ENCODE assay signal across 6 cellular contexts in the genomic region with DNA sequence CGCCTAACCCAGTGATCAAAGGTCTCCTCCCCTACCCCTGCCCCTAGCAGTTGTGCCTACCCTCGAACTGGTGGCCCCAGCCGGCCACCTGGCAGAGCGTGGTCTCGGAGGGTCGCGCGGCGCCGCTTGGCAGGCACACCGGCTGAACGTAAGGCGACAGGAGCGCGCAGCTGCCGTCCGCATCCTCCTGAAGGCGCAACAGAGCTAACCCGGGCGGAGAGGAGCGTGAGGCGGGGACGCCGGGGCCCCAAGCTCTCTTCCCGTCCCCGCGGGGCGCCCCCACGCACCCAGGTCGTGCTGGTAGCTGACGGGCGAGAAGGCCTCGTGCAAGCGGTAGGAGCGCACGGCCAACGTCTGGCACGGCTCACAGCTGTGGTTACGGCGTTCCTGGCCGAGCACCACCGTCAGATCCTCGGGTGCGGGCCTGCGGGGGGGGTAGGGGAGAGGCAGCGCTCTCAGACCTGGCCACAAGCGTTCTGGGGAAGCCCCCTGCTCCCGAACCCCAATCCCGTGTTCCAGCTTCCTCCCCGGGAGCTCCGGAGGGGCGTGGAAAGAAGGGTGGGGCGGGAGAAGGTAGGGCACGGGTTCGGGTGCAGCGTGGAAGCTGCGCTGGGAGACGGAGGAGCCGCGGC. TPM values are rescaled to one million over a fixed set of nuclear protein-coding genes. Genes with fewer than 3 reads are reported as not detected.
A peak's percentile ranks its signal among the peaks of the same experiment; 100 is the strongest.
DNase-seq lines count a peak whose midpoint lies in the region; ATAC-seq, FAIRE-seq and TF ChIP-seq lines count a peak whose summit lies in the region.

No MANE protein-coding gene starts in this region.

- POLR2A ChIA-PET in GM12878 (lab: Charles Lee), result interaction anchor here (0.5 to 11.0 kb wide), 26 partner anchors 9 to 879 kb away, joined by 3 to 174 read pairs (median 4); a partner anchor contains a TSS

- H3K9me3 Mint-ChIP-seq in neural crest cell, result no peaks in the 10 kb centered on the region

- H3K27ac Mint-ChIP-seq in neural crest cell (ENCODE audit: unreplicated experiment), result no peak overlapping the region

- peak; percentile 3 for ATAC-seq in GM19328 (IDR thresholded peaks at IDR 0.05; ENCODE audit: unreplicated experiment)
- ATAC-seq in GM12878, result peak; percentile 51

- RAD21 ChIA-PET in GM12878 (lab: Charles Lee; ENCODE audit: unreplicated experiment), result interaction anchor here (0.6 to 6.5 kb wide), 21 partner anchors 9 to 658 kb away, joined by 3 to 291 read pairs (median 8); a partner anchor contains a TSS

- no peaks in the 10 kb centered on the region for H3K79me2 ChIP-seq in ACC112 (ENCODE audit: control insufficient read depth, insufficient read depth, low read length, unreplicated experiment)
- no peaks in the 10 kb centered on the region for H3K79me2 ChIP-seq in GM12878 (ENCODE audit: control insufficient read depth, insufficient read depth, low read length)

- H3K4me1 ChIP-seq in ACC112 (ENCODE audit: control insufficient read depth, insufficient read depth, low read length, unreplicated experiment), result peaks cover 8% of the 10 kb centered on the region
- H3K4me1 ChIP-seq in GM12878 (ENCODE audit: control insufficient read depth, insufficient read depth, low read length), result peaks cover 28% of the 10 kb centered on the region

- TF ChIP-seq RAD21 in GM12878 (IDR thresholded peaks at IDR 0.05; ENCODE audit: insufficient read depth, low read depth, low read length), result 0 out of 2 replicates have a peak, but pooled peaks have one; percentile 7

- in situ Hi-C loops in GM12878 (cut with MboI), result no loop called here

- no peaks in the 10 kb centered on the region for H3K9me3 ChIP-seq in GM12878 (replicated peaks; ENCODE audit: control insufficient read depth, insufficient read depth, low read length)

- H3K36me3 Mint-ChIP-seq in neural crest cell (ENCODE audit: low read depth), result no peaks in the 10 kb centered on the region

- peak overlapping the region; percentile 49; the same call in 1 of the 2 replicates for H3K9ac ChIP-seq in GM12878 (ENCODE audit: control insufficient read depth, insufficient read depth, low read length)

- peaks cover 13% of the 10 kb centered on the region for H3K4me1 Mint-ChIP-seq in neural crest cell

- H3K4me3 ChIP-seq in ACC112 (ENCODE audit: low read depth, low read length) (peak overlapping the region; percentile 77), GM12878 (peak overlapping the region; percentile 79)

- intact Hi-C loops in GM12878 (cut with micrococcal nuclease; ENCODE audit: unreplicated experiment), result loop anchor here (1.0 kb wide), 2 partner anchors 24 to 85 kb away; no protein-coding TSS in a partner anchor

- peak overlapping the region; percentile 85 for H3K4me3 Mint-ChIP-seq in neural crest cell

- peak overlapping the region; percentile 87 for H3K4me2 ChIP-seq in GM12878 (ENCODE audit: control insufficient read depth, insufficient read depth)

- H3K36me3 ChIP-seq in ACC112 (ENCODE audit: insufficient read depth, low read length) (no peaks in the 10 kb centered on the region), GM12878 (ENCODE audit: control insufficient read depth in 2 of 2, insufficient read depth in 2 of 2, low read length in 1 of 2) (no peaks in the 10 kb centered on the region)

- H3K27ac ChIP-seq in ACC112 (ENCODE audit: low read depth, low read length), result no peak overlapping the region
- H3K27ac ChIP-seq in GM12878 (ENCODE audit: control insufficient read depth, insufficient read depth), result no peak overlapping the region

- CTCF ChIA-PET in GM12878 (lab: Yijun Ruan, JAX), result interaction anchor here (0.7 to 8.3 kb wide), 30 partner anchors 12 to 715 kb away, joined by 3 to 391 read pairs (median 8); a partner anchor contains a TSS

- TF ChIP-seq CTCF in GM12878 (IDR thresholded peaks at IDR 0.05 in 2 of 3, conservative IDR thresholded peaks at IDR 0.05 in 1 of 3; ENCODE audit: control insufficient read depth in 2 of 3, extremely low read depth in 1 of 3, insufficient read depth in 1 of 3, low read depth in 3 of 3, low read length in 3 of 3), result 0 out of 6 replicates have a peak, but pooled peaks of 1 of the 3 experiments have one; percentile 5
- no peak for TF ChIP-seq CTCF in neural crest cell (conservative IDR thresholded peaks at IDR 0.05)

- 1% methylated on average over 42 of the region's 60 CpGs for WGBS in GM12878 (ENCODE audit: insufficient coverage, insufficient replicate concordance, low lambda C conversion rate, missing lambda C conversion rate)

- no peaks in the 10 kb centered on the region for H4K20me1 ChIP-seq in GM12878 (ENCODE audit: control insufficient read depth, insufficient read depth)

- H2AFZ ChIP-seq in ACC112 (ENCODE audit: low read length, unreplicated experiment) (peak overlapping the region; percentile 41), GM12878 (ENCODE audit: control insufficient read depth, low read depth, low read length) (peak overlapping the region; percentile 88)

- FAIRE-seq in GM12878 (lab: Jason Lieb, UNC), result no peak

- no TSS peak for BruUV-seq in GM12878 (replicated peaks; lab: Mats Ljungman, UMichigan)

- H3K27me3 ChIP-seq in ACC112 (ENCODE audit: insufficient read depth, low read length) (peaks cover 40% of the 10 kb centered on the region), GM12878 (replicated peaks in 1 of 2; ENCODE audit: control insufficient read depth in 2 of 2, insufficient read depth in 2 of 2, low read length in 1 of 2) (no peaks in the 10 kb centered on the region; a peak in 1 of 4 replicates)

- DNase-seq in NCI-H128 (lab: John Stamatoyannopoulos, UW; ENCODE audit: unreplicated experiment) (peak; percentile 4), GM12878 (ENCODE audit: low read depth, low spot score) (no peak), neural crest cell (ENCODE audit: low read depth, low spot score) (peak; percentile 21), H4 (ENCODE audit: low spot score) (no peak)

- TF ChIP-seq EP300 in GM12878 (IDR thresholded peaks at IDR 0.05; ENCODE audit: borderline replicate concordance in 1 of 2, control insufficient read depth in 1 of 2, low read depth in 2 of 2, low read length in 2 of 2), result no peak

- no peak for TF ChIP-seq POLR2A in GM12878 (IDR thresholded peaks at IDR 0.05; ENCODE audit: low read depth, low read length)

- peaks cover 62% of the 10 kb centered on the region for H3K27me3 Mint-ChIP-seq in neural crest cell (ENCODE audit: low read depth)

- SMC1A ChIA-PET in GM12878 (lab: Charles Lee; ENCODE audit: uncharacterized antibody, unreplicated experiment), result interaction anchor here (0.6 to 7.4 kb wide), 23 partner anchors 9 to 107 kb away, joined by 3 to 105 read pairs (median 6); a partner anchor contains a TSS

RNA-seq across cellular contexts. Expression of a gene that starts 2.8 kb away (rescaled TPM):
- total RNA-seq in GM12878 (2013; cell fraction: nucleolus; rRNA removed), result 2.1 TPM in 1 of 2 replicates, not detected in the other
- total RNA-seq in GM12878 (2014; rRNA removed), result not detected in 2 replicates
- not detected in 2 replicates for total RNA-seq in GM12878 (2014; rRNA removed; fragmentation: Illumina TruSeq; extraction: Trizol)
- not detected in 2 replicates for total RNA-seq in GM12878 (2021)
- polyA plus RNA-seq in GM12878 (2011; ENCODE audit: low read depth), result not detected
- not detected in 2 replicates for polyA plus RNA-seq in GM12878 (2011; rRNA removed)
- polyA plus RNA-seq in GM12878 (2011; cell fraction: cytosol; rRNA removed), result not detected in 2 replicates
- not detected in 2 replicates for polyA plus RNA-seq in GM12878 (2011; cell fraction: nucleus; rRNA removed)
- not detected in 2 replicates for polyA plus RNA-seq in GM12878 (2012)
- not detected in 2 replicates for polyA plus RNA-seq in GM12878 (2014; fragmentation: Illumina TruSeq; extraction: Trizol)
- polyA plus RNA-seq in GM12878 (2014; fragmentation: Nextera tagmentation; extraction: Ambion mirVana), result not detected
- not detected in 2 replicates for polyA plus RNA-seq in GM12878 (2014; rRNA removed)
- not detected for polyA plus RNA-seq in GM12878 (2016; fragmentation: Nextera tagmentation; extraction: Ambion mirVana)
- not detected in 2 replicates for polyA minus RNA-seq in GM12878 (2011; rRNA and poly(A)+ RNA removed)
- not detected in 2 replicates for polyA minus RNA-seq in GM12878 (2011; cell fraction: cytosol; rRNA and poly(A)+ RNA removed)
- not detected in 2 replicates for polyA minus RNA-seq in GM12878 (2011; cell fraction: nucleus; rRNA and poly(A)+ RNA removed)
- not detected in 2 replicates for total RNA-seq in neural crest cell
- not detected in 2 replicates for total RNA-seq in H4 (2014; rRNA removed; shearing (Covaris generic))

RNA-seq across cellular contexts. Expression of a gene that starts 6.1 kb away (rescaled TPM):
- 4.6 and 6.3 TPM in 2 replicates for total RNA-seq in GM12878 (2013; cell fraction: nucleolus; rRNA removed)
- total RNA-seq in GM12878 (2014; rRNA removed) (6.9 and 7.1 TPM in 2 replicates), GM12878 (2014; rRNA removed; fragmentation: Illumina TruSeq; extraction: Trizol) (0.49 and 0.74 TPM in 2 replicates), GM12878 (2021) (5.8 and 7.1 TPM in 2 replicates), neural crest cell (2.3 and 2.7 TPM in 2 replicates)
- 2.0 TPM for polyA plus RNA-seq in GM12878 (2011; ENCODE audit: low read depth)
- polyA plus RNA-seq in GM12878 (2011; rRNA removed) (2.3 and 5.2 TPM in 2 replicates), GM12878 (2014; fragmentation: Illumina TruSeq; extraction: Trizol) (0.25 and 0.82 TPM in 2 replicates), GM12878 (2014; fragmentation: Nextera tagmentation; extraction: Ambion mirVana) (under 1 TPM; 0.50 to 0.82 TPM), GM12878 (2014; rRNA removed) (5.9 and 9.9 TPM in 2 replicates), GM12878 (2016; fragmentation: Nextera tagmentation; extraction: Ambion mirVana) (10 to 100 TPM in 1 of 2 experiments, 1 to 10 TPM in 1; 9.7 to 11.3 TPM)
- polyA plus RNA-seq in GM12878 (2011; cell fraction: cytosol; rRNA removed), result 6.7 and 11.9 TPM in 2 replicates
- 14.0 and 14.8 TPM in 2 replicates for polyA plus RNA-seq in GM12878 (2011; cell fraction: nucleus; rRNA removed)
- 3.0 and 4.4 TPM in 2 replicates for polyA plus RNA-seq in GM12878 (2012)
- polyA minus RNA-seq in GM12878 (2011; rRNA and poly(A)+ RNA removed), result 1.8 and 3.0 TPM in 2 replicates
- 2.9 and 7.5 TPM in 2 replicates for polyA minus RNA-seq in GM12878 (2011; cell fraction: cytosol; rRNA and poly(A)+ RNA removed)
- 2.9 and 3.5 TPM in 2 replicates for polyA minus RNA-seq in GM12878 (2011; cell fraction: nucleus; rRNA and poly(A)+ RNA removed)
- total RNA-seq in H4 (2014; rRNA removed; shearing (Covaris generic)), result 5.8 and 7.3 TPM in 2 replicates

RNA-seq across cellular contexts. Expression of a gene that starts 19.1 kb away (rescaled TPM):
- 1.7 and 2.1 TPM in 2 replicates for total RNA-seq in GM12878 (2013; cell fraction: nucleolus; rRNA removed)
- total RNA-seq in GM12878 (2014; rRNA removed) (0.05 and 0.11 TPM in 2 replicates), GM12878 (2014; rRNA removed; fragmentation: Illumina TruSeq; extraction: Trizol) (0.04 and 0.09 TPM in 2 replicates), GM12878 (2021) (0.05 and 0.10 TPM in 2 replicates), neural crest cell (0.16 TPM in 1 of 2 replicates, not detected in the other)
- polyA plus RNA-seq in GM12878 (2011; ENCODE audit: low read depth), result not detected
- polyA plus RNA-seq in GM12878 (2011; rRNA removed) (0.14 TPM in 2 replicates), GM12878 (2014; fragmentation: Illumina TruSeq; extraction: Trizol) (0.03 TPM in 1 of 2 replicates, not detected in the other), GM12878 (2014; fragmentation: Nextera tagmentation; extraction: Ambion mirVana) (not detected), GM12878 (2014; rRNA removed) (0.05 and 0.09 TPM in 2 replicates), GM12878 (2016; fragmentation: Nextera tagmentation; extraction: Ambion mirVana) (under 1 TPM; 0.07 to 0.09 TPM)
- polyA plus RNA-seq in GM12878 (2011; cell fraction: cytosol; rRNA removed), result 0.13 and 0.22 TPM in 2 replicates
- 0.85 and 0.91 TPM in 2 replicates for polyA plus RNA-seq in GM12878 (2011; cell fraction: nucleus; rRNA removed)
- 0.08 and 0.14 TPM in 2 replicates for polyA plus RNA-seq in GM12878 (2012)
- polyA minus RNA-seq in GM12878 (2011; rRNA and poly(A)+ RNA removed), result 0.37 and 0.77 TPM in 2 replicates
- polyA minus RNA-seq in GM12878 (2011; cell fraction: cytosol; rRNA and poly(A)+ RNA removed), result not detected in 2 replicates
- polyA minus RNA-seq in GM12878 (2011; cell fraction: nucleus; rRNA and poly(A)+ RNA removed), result 0.60 and 0.96 TPM in 2 replicates
- total RNA-seq in H4 (2014; rRNA removed; shearing (Covaris generic)), result not detected in 2 replicates

RNA-seq across cellular contexts. Expression of a gene that starts 23.2 kb away (rescaled TPM):
- 126 and 167 TPM in 2 replicates for total RNA-seq in GM12878 (2013; cell fraction: nucleolus; rRNA removed)
- total RNA-seq in GM12878 (2014; rRNA removed), result 82.3 and 90.7 TPM in 2 replicates
- 43.6 and 46.7 TPM in 2 replicates for total RNA-seq in GM12878 (2014; rRNA removed; fragmentation: Illumina TruSeq; extraction: Trizol)
- total RNA-seq in GM12878 (2021), result 118 and 124 TPM in 2 replicates
- 16.1 TPM for polyA plus RNA-seq in GM12878 (2011; ENCODE audit: low read depth)
- 28.1 and 38.1 TPM in 2 replicates for polyA plus RNA-seq in GM12878 (2011; rRNA removed)
- 63.7 and 70.0 TPM in 2 replicates for polyA plus RNA-seq in GM12878 (2011; cell fraction: cytosol; rRNA removed)
- polyA plus RNA-seq in GM12878 (2011; cell fraction: nucleus; rRNA removed), result 103 and 138 TPM in 2 replicates
- 45.5 and 47.2 TPM in 2 replicates for polyA plus RNA-seq in GM12878 (2012)
- polyA plus RNA-seq in GM12878 (2014; fragmentation: Illumina TruSeq; extraction: Trizol), result 8.6 and 31.1 TPM in 2 replicates
- 1 to 10 TPM in 1 of 2 experiments, under 1 TPM in 1; 0.79 to 2.6 TPM for polyA plus RNA-seq in GM12878 (2014; fragmentation: Nextera tagmentation; extraction: Ambion mirVana)
- polyA plus RNA-seq in GM12878 (2014; rRNA removed), result 78.2 and 85.5 TPM in 2 replicates
- 10 to 100 TPM; 13.5 to 45.1 TPM for polyA plus RNA-seq in GM12878 (2016; fragmentation: Nextera tagmentation; extraction: Ambion mirVana)
- 43.4 and 59.9 TPM in 2 replicates for polyA minus RNA-seq in GM12878 (2011; rRNA and poly(A)+ RNA removed)
- 25.1 and 27.3 TPM in 2 replicates for polyA minus RNA-seq in GM12878 (2011; cell fraction: cytosol; rRNA and poly(A)+ RNA removed)
- 71.0 and 116 TPM in 2 replicates for polyA minus RNA-seq in GM12878 (2011; cell fraction: nucleus; rRNA and poly(A)+ RNA removed)
- total RNA-seq in neural crest cell, result 47.4 and 54.9 TPM in 2 replicates
- 37.7 and 51.9 TPM in 2 replicates for total RNA-seq in H4 (2014; rRNA removed; shearing (Covaris generic))

RNA-seq across cellular contexts. Expression of a gene that starts 43.3 kb away (rescaled TPM):
- total RNA-seq in GM12878 (2013; cell fraction: nucleolus; rRNA removed), result 20.9 and 22.0 TPM in 2 replicates
- 12.0 and 15.3 TPM in 2 replicates for total RNA-seq in GM12878 (2014; rRNA removed)
- 0.40 and 0.60 TPM in 2 replicates for total RNA-seq in GM12878 (2014; rRNA removed; fragmentation: Illumina TruSeq; extraction: Trizol)
- total RNA-seq in GM12878 (2021), result 15.7 and 15.9 TPM in 2 replicates
- 0.67 TPM for polyA plus RNA-seq in GM12878 (2011; ENCODE audit: low read depth)
- polyA plus RNA-seq in GM12878 (2011; rRNA removed), result 0.89 and 3.9 TPM in 2 replicates
- polyA plus RNA-seq in GM12878 (2011; cell fraction: cytosol; rRNA removed), result 13.3 and 32.6 TPM in 2 replicates
- 26.2 and 34.2 TPM in 2 replicates for polyA plus RNA-seq in GM12878 (2011; cell fraction: nucleus; rRNA removed)
- polyA plus RNA-seq in GM12878 (2012), result 5.0 and 10.6 TPM in 2 replicates
- 0.09 TPM in 1 of 2 replicates, not detected in the other for polyA plus RNA-seq in GM12878 (2014; fragmentation: Illumina TruSeq; extraction: Trizol)
- polyA plus RNA-seq in GM12878 (2014; fragmentation: Nextera tagmentation; extraction: Ambion mirVana), result not detected
- polyA plus RNA-seq in GM12878 (2014; rRNA removed), result 18.8 and 21.0 TPM in 2 replicates
- 1 to 10 TPM; 4.6 TPM for polyA plus RNA-seq in GM12878 (2016; fragmentation: Nextera tagmentation; extraction: Ambion mirVana)
- 0.44 and 2.4 TPM in 2 replicates for polyA minus RNA-seq in GM12878 (2011; rRNA and poly(A)+ RNA removed)
- 5.6 and 7.6 TPM in 2 replicates for polyA minus RNA-seq in GM12878 (2011; cell fraction: cytosol; rRNA and poly(A)+ RNA removed)
- polyA minus RNA-seq in GM12878 (2011; cell fraction: nucleus; rRNA and poly(A)+ RNA removed), result 6.2 and 11.8 TPM in 2 replicates
- 16.1 and 19.0 TPM in 2 replicates for total RNA-seq in neural crest cell
- 28.6 and 33.7 TPM in 2 replicates for total RNA-seq in H4 (2014; rRNA removed; shearing (Covaris generic))

Comparison
In these comparisons a context has a peak if more than half of its experiments do, and no peak if none do; other contexts are left out.
1. DNase-seq: peak in NCI-H128 (single experiment) and neural crest cell (single experiment); none in GM12878 (single experiment) and H4 (single experiment).